ENCODE assay signal across 1 cellular context in the genomic region with DNA sequence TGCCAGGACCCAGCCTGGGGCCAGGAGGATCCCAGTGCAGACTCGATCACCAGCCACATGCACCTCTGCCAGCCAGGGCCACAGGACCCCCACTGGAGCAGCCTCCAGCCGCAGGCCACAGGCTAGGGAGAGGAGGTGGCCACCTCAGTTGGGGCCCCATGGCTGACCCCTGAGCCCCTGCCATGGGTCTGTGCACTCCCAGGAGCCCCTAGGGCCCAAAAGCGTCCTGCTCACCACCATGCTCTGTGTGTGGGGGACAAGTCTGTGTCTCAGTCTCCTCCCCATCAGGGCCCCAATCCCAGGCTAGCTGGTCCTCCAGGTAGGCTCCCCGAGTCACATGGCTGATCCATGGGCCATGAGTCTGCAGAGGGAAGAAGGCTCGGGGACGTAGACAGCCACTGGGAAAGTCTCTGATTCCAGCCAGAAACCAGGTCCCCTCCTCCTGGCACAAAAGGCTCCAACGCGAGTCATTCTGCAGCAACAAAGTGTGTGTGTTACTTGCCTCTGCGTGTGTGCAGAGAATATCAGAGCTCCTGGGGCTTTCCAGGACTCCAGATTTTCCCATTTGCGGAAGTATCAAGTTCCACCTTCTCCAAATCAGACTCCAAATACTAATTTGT.
TF ChIP-seq lines count a peak whose summit lies in the region.

No MANE protein-coding gene starts in this region.

TF ChIP-seq in GM12878, 131 proteins besides CTCF, POLR2A, EP300 and RAD21:
- TF ChIP-seq JUND (IDR thresholded peaks at IDR 0.05; ENCODE audit: low read depth, low read length), result no peak
- TF ChIP-seq POU2F2 (IDR thresholded peaks at IDR 0.05; ENCODE audit: borderline replicate concordance, low read depth, low read length), result 0 out of 3 replicates have a peak, but pooled peaks have one; percentile 8
- TF ChIP-seq, protein P1, sequence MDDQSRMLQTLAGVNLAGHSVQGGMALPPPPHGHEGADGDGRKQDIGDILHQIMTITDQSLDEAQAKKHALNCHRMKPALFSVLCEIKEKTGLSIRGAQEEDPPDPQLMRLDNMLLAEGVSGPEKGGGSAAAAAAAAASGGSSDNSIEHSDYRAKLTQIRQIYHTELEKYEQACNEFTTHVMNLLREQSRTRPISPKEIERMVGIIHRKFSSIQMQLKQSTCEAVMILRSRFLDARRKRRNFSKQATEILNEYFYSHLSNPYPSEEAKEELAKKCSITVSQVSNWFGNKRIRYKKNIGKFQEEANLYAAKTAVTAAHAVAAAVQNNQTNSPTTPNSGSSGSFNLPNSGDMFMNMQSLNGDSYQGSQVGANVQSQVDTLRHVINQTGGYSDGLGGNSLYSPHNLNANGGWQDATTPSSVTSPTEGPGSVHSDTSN (IDR thresholded peaks at IDR 0.05; ENCODE audit: insufficient replicate concordance, low read depth, low read length), result no peak
